Comparison of ENCODE assay signal across 19 cellular contexts in the genomic region with DNA sequence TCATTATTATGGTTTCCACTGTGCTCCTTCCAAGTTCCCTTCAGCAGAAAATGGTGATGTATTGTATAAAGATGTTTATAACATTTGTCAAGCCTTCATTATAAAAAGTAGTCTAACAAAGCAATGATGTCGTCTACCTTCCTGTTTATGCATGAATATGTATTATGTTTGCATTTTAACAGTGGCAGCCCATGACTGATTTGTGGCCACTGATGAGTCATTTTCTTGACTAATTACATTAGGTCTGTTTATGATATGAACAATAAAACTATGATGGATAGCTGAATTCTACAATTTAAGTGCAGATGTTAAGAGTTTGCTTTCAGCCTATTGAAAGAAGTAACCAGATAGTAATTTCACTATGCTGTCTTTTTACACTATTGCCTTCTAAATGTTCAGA.
"Had no signal": no experiment of that assay in that cellular context is flagged by ENCODE, and none has a peak within 500 bp of the region (broad histone marks: within the 10 kb centered on the region; RNA-seq: fewer than 3 reads in every experiment).

No MANE protein-coding gene starts in this region.

- H3K9me3 ChIP-seq: colonic mucosa, esophagus muscularis mucosa, left lung, thyroid gland had no signal

- ATAC-seq: activated CD8-positive, alpha-beta T cell treated with anti-CD3 and anti-CD28 coated beads for 36 hours; left lung; T-cell had no signal

- H3K4me3 ChIP-seq: colonic mucosa, esophagus muscularis mucosa, left lung, thyroid gland had no signal

- H3K27ac ChIP-seq: colonic mucosa, esophagus muscularis mucosa, left lung, thyroid gland had no signal

- FAIRE-seq: endometrium, frontal cortex, keratinocyte, urothelium cell line had no signal

- DNase-seq: activated CD4-positive, alpha-beta T cell treated with anti-CD3 and anti-CD28 coated beads, Interleukin-2, amount 10 ng/mL, durations not matched to agents 24 days and 14 days; activated CD8-positive, alpha-beta T cell treated with anti-CD3 and anti-CD28 coated beads for 36 hours; activated naive CD4-positive, alpha-beta T cell treated with anti-CD3 and anti-CD28 coated beads for 36 hours; activated T-cell treated with anti-CD3 and anti-CD28 coated beads, Interleukin-2, amount 50 U/mL, for 24 hours; central memory CD4-positive, alpha-beta T cell; colonic mucosa; left lung; naive B cell; stimulated activated CD4-positive, alpha-beta T cell treated with anti-CD3 and anti-CD28 coated beads, Interleukin-12 subunit alpha, Interleukin-12 subunit beta, amount 100 ng/mL, for 4 hours; stimulated activated CD4-positive, alpha-beta T cell treated with anti-CD3 and anti-CD28 coated beads, Interleukin-1b, Interleukin-23, amount 100 ng/mL, for 48 hours; stimulated activated CD8-positive, alpha-beta memory T cell treated with anti-CD3 and anti-CD28 coated beads, Interleukin-4, amount 100 ng/mL, for 48 hours; stimulated activated naive CD4-positive, alpha-beta T cell; T-cell; thyroid gland had no signal

- H3K4me1 ChIP-seq: colonic mucosa, left lung, thyroid gland had no signal

- H3K36me3 ChIP-seq: colonic mucosa, esophagus muscularis mucosa, left lung, thyroid gland had no signal
